In the genomic region with DNA sequence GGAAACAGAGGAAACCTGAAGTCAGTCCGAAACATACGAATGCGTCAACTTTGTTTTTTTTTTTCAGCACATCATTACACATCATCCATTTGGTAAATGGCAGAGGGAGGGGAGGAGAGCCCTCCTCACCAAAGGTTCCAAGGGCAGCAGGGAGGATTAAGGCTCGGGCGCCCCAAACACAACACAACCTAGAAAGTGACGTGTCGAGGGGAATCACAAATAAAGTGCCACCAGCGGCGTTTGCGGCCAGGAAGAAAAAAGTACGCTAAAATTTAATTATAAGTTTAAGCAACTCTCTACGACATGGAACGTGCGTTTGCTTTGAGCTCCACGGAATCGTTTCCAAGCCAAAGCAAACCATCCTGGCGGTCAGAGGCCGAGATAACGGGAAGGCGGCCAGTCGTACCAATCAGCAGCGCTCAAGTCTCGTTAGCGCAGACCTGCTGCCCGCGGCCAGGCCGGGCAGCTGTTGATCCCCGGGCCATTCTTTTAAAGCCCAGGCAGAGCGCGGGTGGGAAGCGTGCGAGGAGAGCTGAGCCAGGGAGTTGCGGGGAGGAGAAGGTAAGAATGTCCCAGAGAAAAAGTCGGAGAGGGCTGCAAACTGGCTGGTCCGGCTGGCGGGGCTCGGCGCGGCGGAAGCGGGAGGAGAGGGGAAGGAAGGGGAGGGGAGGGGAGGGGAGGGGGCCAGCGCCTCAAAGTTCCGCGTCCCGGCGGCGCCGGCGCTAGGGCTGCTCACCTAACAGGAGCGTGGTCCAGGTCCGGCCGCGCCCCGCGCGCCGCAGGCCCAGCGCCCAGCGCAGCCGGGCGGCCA, we compare ENCODE assay signal across 8 cellular contexts. TPM values are rescaled to one million over a fixed set of nuclear protein-coding genes. Genes with fewer than 3 reads are reported as not detected.
DNase-seq lines count a peak whose midpoint lies in the region; ATAC-seq and TF ChIP-seq lines count a peak whose summit lies in the region.

No MANE protein-coding gene starts in this region.

- H3K4me3 ChIP-seq in thoracic aorta: peak overlapping the region; percentile 92

- H3K36me3 ChIP-seq in thoracic aorta: no peaks in the 10 kb centered on the region

- H3K9me3 ChIP-seq in thoracic aorta: no peaks in the 10 kb centered on the region

- H3K27ac Mint-ChIP-seq in activated T-helper 2 cell treated with anti-CD3 and anti-CD28 coated beads, Interferon-gamma antibody, Interleukin-2, Interleukin-4, amounts not matched to agents 10 μg/mL and 5 μg/mL and 100 μg/mL, durations not matched to agents 14 hours and 24 hours and 36 hours: peak overlapping the region; percentile 88
- H3K27ac Mint-ChIP-seq in natural killer cell: peak overlapping the region; percentile 95 to 96

- ATAC-seq in HG03159 (IDR thresholded peaks at IDR 0.05; ENCODE audit: unreplicated experiment) (peak; percentile 21), natural killer cell (peak; percentile 0 to 35 (median 3)), thoracic aorta (ENCODE audit: insufficient number of reproducible peaks, low FRiP score, low read depth) (no peak)

- intact Hi-C loops in activated T-helper 2 cell treated with anti-CD3 and anti-CD28 coated beads, Interferon-gamma antibody, Interleukin-2, Interleukin-4, amounts not matched to agents 10 μg/mL and 5 μg/mL and 100 μg/mL, durations not matched to agents 14 hours and 24 hours and 36 hours (cut with micrococcal nuclease): loop anchor here (2.0 kb wide), 3 partner anchors 218 to 1116 kb away; partner anchors contain the start of genes EEPD1, SEPTIN7 and TBX20
- intact Hi-C loops in natural killer cell (cut with micrococcal nuclease): loop anchor here (2.0 to 5.0 kb wide), 3 partner anchors 44 to 1909 kb away; partner anchors contain the start of genes BBS9 and EEPD1

- H3K9me3 Mint-ChIP-seq in activated T-helper 2 cell treated with anti-CD3 and anti-CD28 coated beads, Interferon-gamma antibody, Interleukin-2, Interleukin-4, amounts not matched to agents 10 μg/mL and 5 μg/mL and 100 μg/mL, durations not matched to agents 14 hours and 24 hours and 36 hours: no peaks in the 10 kb centered on the region
- H3K9me3 Mint-ChIP-seq in natural killer cell: no peaks in the 10 kb centered on the region

- H3K27me3 ChIP-seq in thoracic aorta (replicated peaks; ENCODE audit: insufficient read depth): no peaks in the 10 kb centered on the region

- peak overlapping the region; percentile 73 to 80 for H3K27ac ChIP-seq in thoracic aorta

- H3K27me3 Mint-ChIP-seq in activated T-helper 2 cell treated with anti-CD3 and anti-CD28 coated beads, Interferon-gamma antibody, Interleukin-2, Interleukin-4, amounts not matched to agents 10 μg/mL and 5 μg/mL and 100 μg/mL, durations not matched to agents 14 hours and 24 hours and 36 hours (ENCODE audit: low read depth): peaks cover 26% of the 10 kb centered on the region
- no peaks in the 10 kb centered on the region for H3K27me3 Mint-ChIP-seq in natural killer cell (ENCODE audit: low read depth in 2 of 2)

- H3K36me3 Mint-ChIP-seq in activated T-helper 2 cell treated with anti-CD3 and anti-CD28 coated beads, Interferon-gamma antibody, Interleukin-2, Interleukin-4, amounts not matched to agents 10 μg/mL and 5 μg/mL and 100 μg/mL, durations not matched to agents 14 hours and 24 hours and 36 hours (ENCODE audit: low read depth): no peaks in the 10 kb centered on the region
- no peaks in the 10 kb centered on the region for H3K36me3 Mint-ChIP-seq in natural killer cell

- peaks cover 23% of the 10 kb centered on the region for H3K4me1 Mint-ChIP-seq in activated T-helper 2 cell treated with anti-CD3 and anti-CD28 coated beads, Interferon-gamma antibody, Interleukin-2, Interleukin-4, amounts not matched to agents 10 μg/mL and 5 μg/mL and 100 μg/mL, durations not matched to agents 14 hours and 24 hours and 36 hours (ENCODE audit: low read depth)
- peaks cover 43 to 44% of the 10 kb centered on the region in 2 donors for H3K4me1 Mint-ChIP-seq in natural killer cell

- DNase-seq in 8988T (peak; percentile 37), OCI-M1 (lab: John Stamatoyannopoulos, UW) (peak; percentile 64), fibroblast of the conjunctiva (ENCODE audit: low read depth) (peak; percentile 22), natural killer cell (peak; percentile 45), thoracic aorta (ENCODE audit: low spot score) (no peak)
- peak; percentile 27 for DNase-seq in activated T-helper 2 cell treated with anti-CD3 and anti-CD28 coated beads, Interferon-gamma antibody, Interleukin-2, Interleukin-4, amounts not matched to agents 10 μg/mL and 5 μg/mL and 100 μg/mL, durations not matched to agents 14 hours and 24 hours and 36 hours (ENCODE audit: low spot score)

- TF ChIP-seq CTCF in natural killer cell (IDR thresholded peaks at IDR 0.05): no peak
- no peak for TF ChIP-seq CTCF in thoracic aorta (IDR thresholded peaks at IDR 0.05)

- peaks cover 9 to 20% of the 10 kb centered on the region in 2 donors for H3K4me1 ChIP-seq in thoracic aorta (ENCODE audit: control insufficient read depth in 1 of 2, low read depth in 2 of 2)

- H3K4me3 Mint-ChIP-seq in activated T-helper 2 cell treated with anti-CD3 and anti-CD28 coated beads, Interferon-gamma antibody, Interleukin-2, Interleukin-4, amounts not matched to agents 10 μg/mL and 5 μg/mL and 100 μg/mL, durations not matched to agents 14 hours and 24 hours and 36 hours (ENCODE audit: low read depth): peak overlapping the region; percentile 95
- H3K4me3 Mint-ChIP-seq in natural killer cell: peak overlapping the region; percentile 99

- TF ChIP-seq POLR2A in GM15510 (IDR thresholded peaks at IDR 0.05; ENCODE audit: borderline replicate concordance, extremely low read depth, insufficient read length): peak; percentile 34

RNA-seq across cellular contexts. Expression of gene DPY19L1, which starts 0.7 kb away (rescaled TPM):
- total RNA-seq in activated T-helper 2 cell treated with anti-CD3 and anti-CD28 coated beads, Interferon-gamma antibody, Interleukin-2, Interleukin-4, amounts not matched to agents 10 μg/mL and 5 μg/mL and 100 μg/mL, durations not matched to agents 14 hours and 24 hours and 36 hours: 21.9 and 25.4 TPM in 2 replicates
- total RNA-seq in natural killer cell (10 to 100 TPM; 13.9 to 25.1 (median 21.7) TPM), thoracic aorta (10 to 100 TPM; 13.9 to 32.5 TPM)
